11 cellular contexts compared by ENCODE assay signal in the genomic region with DNA sequence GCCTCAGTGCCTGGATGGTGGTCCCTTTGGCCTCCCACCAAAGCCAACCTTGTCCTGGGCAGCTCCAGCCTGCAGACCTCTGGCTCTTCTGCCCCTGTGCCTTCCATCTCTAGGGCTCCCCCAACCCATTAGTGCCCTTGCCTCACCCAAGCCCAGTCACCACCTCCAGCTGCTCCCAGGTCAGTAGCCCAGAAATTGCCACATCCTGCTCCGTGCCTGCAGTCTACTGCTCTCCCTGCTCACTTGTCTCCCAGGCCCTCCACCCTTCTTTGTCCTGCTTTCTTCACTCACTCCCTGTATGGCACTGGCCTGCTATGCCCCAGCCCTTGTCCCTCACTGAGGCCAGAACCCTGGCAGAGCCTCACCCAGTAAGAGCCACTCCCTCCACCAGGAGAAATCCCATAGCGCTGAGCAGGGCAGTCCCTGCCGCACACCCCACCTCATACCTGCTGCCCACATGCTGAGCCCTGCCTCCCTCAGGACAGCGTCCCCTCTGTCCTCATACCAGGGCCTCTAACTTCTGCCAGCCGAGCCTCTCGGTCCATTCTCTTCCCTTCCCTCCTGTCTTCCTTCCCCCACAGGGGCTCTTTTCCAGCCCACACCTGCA. TPM values are rescaled to one million over a fixed set of nuclear protein-coding genes. Genes with fewer than 3 reads are reported as not detected.
DNase-seq lines count a peak whose midpoint lies in the region; ATAC-seq, FAIRE-seq and TF ChIP-seq lines count a peak whose summit lies in the region.
"Had no signal": no experiment of that assay in that cellular context is flagged by ENCODE, and none has a peak within 500 bp of the region (broad histone marks: within the 10 kb centered on the region; RNA-seq: fewer than 3 reads in every experiment).

No MANE protein-coding gene starts in this region.

- H3K27me3 ChIP-seq in GM23338 (ENCODE audit: insufficient read depth) (no peaks in the 10 kb centered on the region), heart right ventricle (no peaks in the 10 kb centered on the region), gastrocnemius medialis (no peaks in the 10 kb centered on the region), SJCRH30 (peaks cover 5% of the 10 kb centered on the region; the same call in 1 of the 2 replicates)

- intact Hi-C loops in heart right ventricle (cut with DNase I) (loop anchor here in 7 of 10 donors (2.0 to 10.0 kb wide), 6 partner anchors 33 to 155 kb away; a partner anchor contains a TSS), gastrocnemius medialis (cut with DNase I; ENCODE audit: low total_unique reads) (no loop called here)

- POLR2A ChIA-PET in activated CD8-positive, alpha-beta T cell treated with anti-CD3 and anti-CD28 coated beads, Interleukin-2, amount 10 ng/mL, durations not matched to agents 7 days and 5 days (lab: Charles Lee), result no interaction called here

- H4K20me1 ChIP-seq in GM23338 (replicated peaks; ENCODE audit: insufficient read depth), result peaks cover 4% of the 10 kb centered on the region; the same call in 1 of the 2 replicates

- H3K4me1 ChIP-seq in GM23338 (ENCODE audit: insufficient read depth) (no peaks in the 10 kb centered on the region), heart right ventricle (peaks cover 38 to 74% (median 52%) of the 10 kb centered on the region in 9 donors), gastrocnemius medialis (peaks cover 39 to 46% of the 10 kb centered on the region in 2 donors), SJCRH30 (no peaks in the 10 kb centered on the region)

- H3K27ac ChIP-seq in GM23338 (ENCODE audit: low read depth), result no peak overlapping the region
- H3K27ac ChIP-seq in heart right ventricle, result peak overlapping the region; percentile 61 to 92 (median 86)
- peak overlapping the region; percentile 70 to 82 (median 76) for H3K27ac ChIP-seq in gastrocnemius medialis
- H3K27ac ChIP-seq in SJCRH30, result no peak overlapping the region
- H3K27ac ChIP-seq: parathyroid adenoma had no signal

- CTCF ChIA-PET in activated CD8-positive, alpha-beta T cell treated with anti-CD3 and anti-CD28 coated beads, Interleukin-2, amount 10 ng/mL, durations not matched to agents 7 days and 5 days (lab: Charles Lee), result no interaction called here

- H3K4me3 Mint-ChIP-seq in GM23338, result no peak overlapping the region
- H3K4me3 Mint-ChIP-seq in activated CD8-positive, alpha-beta T cell treated with anti-CD3 and anti-CD28 coated beads, Interleukin-2, amount 10 ng/mL, durations not matched to agents 7 days and 5 days, result no peak overlapping the region

- no peak for TF ChIP-seq POLR2A in gastrocnemius medialis (IDR thresholded peaks at IDR 0.05)

- H3K4me3 ChIP-seq in GM23338 (no peak overlapping the region), heart right ventricle (no peak overlapping the region), gastrocnemius medialis (no peak overlapping the region), SJCRH30 (no peak overlapping the region)

- TF ChIP-seq CTCF in GM23338 (conservative IDR thresholded peaks at IDR 0.05; ENCODE audit: low read depth in 2 of 2) (no peak), heart right ventricle (IDR thresholded peaks at IDR 0.05) (no peak), gastrocnemius medialis (IDR thresholded peaks at IDR 0.05 in 4 of 5, conservative IDR thresholded peaks at IDR 0.05 in 1 of 5) (no peak)

- in situ Hi-C loops in gastrocnemius medialis (cut with MboI; ENCODE audit: low sequenced_read_pairs in 4 of 4), result loop anchor here in 2 of 4 donors (10.0 kb wide), 1 partner anchor 45 kb away; a partner anchor contains a TSS

- H3K36me3 ChIP-seq in GM23338 (ENCODE audit: insufficient read depth) (0 out of 2 replicates have a peak, but pooled peaks cover 4% of the 10 kb centered on the region), heart right ventricle (peaks cover 2 to 93% (median 54%) of the 10 kb centered on the region in 9 donors), gastrocnemius medialis (peaks cover 0 to 50% of the 10 kb centered on the region in 2 donors), SJCRH30 (no peaks in the 10 kb centered on the region)

- H3K9me2 ChIP-seq in GM23338 (ENCODE audit: insufficient read depth), result no peaks in the 10 kb centered on the region

- no peaks in the 10 kb centered on the region; the same call in 2 of the 3 replicates for H3K9me3 Mint-ChIP-seq in GM23338
- H3K9me3 Mint-ChIP-seq in activated CD8-positive, alpha-beta T cell treated with anti-CD3 and anti-CD28 coated beads, Interleukin-2, amount 10 ng/mL, durations not matched to agents 7 days and 5 days (ENCODE audit: insufficient read depth), result no peaks in the 10 kb centered on the region

- WGBS in heart right ventricle, 2 donors, result 80 to 85% methylated on average over 6 of the region's 6 CpGs

- H3F3A ChIP-seq in GM23338 (replicated peaks; ENCODE audit: low read depth), result 0 out of 2 replicates have a peak, but pooled peaks cover 3% of the 10 kb centered on the region

- no peaks in the 10 kb centered on the region for H3K79me2 ChIP-seq in GM23338 (replicated peaks; ENCODE audit: insufficient read depth)

- H3K27ac Mint-ChIP-seq in GM23338, result peak overlapping the region; percentile 11; the same call in 1 of the 2 replicates
- H3K27ac Mint-ChIP-seq in activated CD8-positive, alpha-beta T cell treated with anti-CD3 and anti-CD28 coated beads, Interleukin-2, amount 10 ng/mL, durations not matched to agents 7 days and 5 days, result peak overlapping the region; percentile 64

- DNase-seq in GM23338 (ENCODE audit: low spot score) (no peak), heart right ventricle (no peak), gastrocnemius medialis (peak in 1 of 2 donors; percentile 51), SJCRH30 (no peak), urothelium cell line (ENCODE audit: low spot score) (no peak), DMS 273 (lab: John Stamatoyannopoulos, UW; ENCODE audit: unreplicated experiment) (no peak)
- no peak for DNase-seq in activated CD8-positive, alpha-beta T cell treated with anti-CD3 and anti-CD28 coated beads, Interleukin-2, amount 10 ng/mL, durations not matched to agents 7 days and 5 days
- DNase-seq: DMS79 treated with DMSO at 0.1 percent for 48 hours, erythroblast, NCI-H446 had no signal

- H2AFZ ChIP-seq in GM23338, result no peak overlapping the region
- H2AFZ ChIP-seq: parathyroid adenoma had no signal

- ATAC-seq in GM23338, result peak; percentile 22
- ATAC-seq in activated CD8-positive, alpha-beta T cell treated with anti-CD3 and anti-CD28 coated beads, Interleukin-2, amount 10 ng/mL, durations not matched to agents 7 days and 5 days, result no peak
- peak in 1 of 8 donors; percentile 5 for ATAC-seq in heart right ventricle
- ATAC-seq in gastrocnemius medialis, result peak; percentile 10 to 45

- H3K27me3 Mint-ChIP-seq in GM23338 (ENCODE audit: insufficient read depth, low read depth, poor library complexity), result peaks cover 6% of the 10 kb centered on the region
- no peaks in the 10 kb centered on the region for H3K27me3 Mint-ChIP-seq in activated CD8-positive, alpha-beta T cell treated with anti-CD3 and anti-CD28 coated beads, Interleukin-2, amount 10 ng/mL, durations not matched to agents 7 days and 5 days (ENCODE audit: low read depth)

- peaks cover 8% of the 10 kb centered on the region for H3K4me1 Mint-ChIP-seq in GM23338
- H3K4me1 Mint-ChIP-seq in activated CD8-positive, alpha-beta T cell treated with anti-CD3 and anti-CD28 coated beads, Interleukin-2, amount 10 ng/mL, durations not matched to agents 7 days and 5 days (ENCODE audit: low read depth), result peaks cover 23% of the 10 kb centered on the region

- H3K36me3 Mint-ChIP-seq in GM23338 (ENCODE audit: low read depth), result peaks cover 73% of the 10 kb centered on the region
- H3K36me3 Mint-ChIP-seq in activated CD8-positive, alpha-beta T cell treated with anti-CD3 and anti-CD28 coated beads, Interleukin-2, amount 10 ng/mL, durations not matched to agents 7 days and 5 days (ENCODE audit: low read depth), result peaks cover 58% of the 10 kb centered on the region

- no peak overlapping the region for H3K4me2 ChIP-seq in GM23338

- FAIRE-seq in urothelium cell line (lab: Jason Lieb, UNC), result no peak

- H3K9me3 ChIP-seq in heart right ventricle, result no peaks in the 10 kb centered on the region
- no peaks in the 10 kb centered on the region for H3K9me3 ChIP-seq in gastrocnemius medialis
- no peaks in the 10 kb centered on the region for H3K9me3 ChIP-seq in SJCRH30 (replicated peaks)

TF ChIP-seq in GM23338, 12 proteins besides CTCF, POLR2A, EP300 and RAD21 (continues in another document):
- TF ChIP-seq ZNF114 (CRISPR knock-in tag; IDR thresholded peaks at IDR 0.05), result no peak
- no peak for TF ChIP-seq STAT1 (IDR thresholded peaks at IDR 0.05; ENCODE audit: unreplicated experiment)

RNA-seq across cellular contexts. Expression of a gene that starts 44.4 kb away (rescaled TPM):
- total RNA-seq in GM23338 (2014; rRNA removed; shearing (Covaris generic)), result 31.9 and 40.8 TPM in 2 replicates
- polyA plus RNA-seq in GM23338 (2016; fragmentation: Nextera tagmentation; extraction: Ambion mirVana) (15.9 and 16.2 TPM in 2 replicates), heart right ventricle (1 to 10 TPM; 5.4 to 7.9 TPM)
- total RNA-seq in activated CD8-positive, alpha-beta T cell treated with anti-CD3 and anti-CD28 coated beads, Interleukin-2, amount 10 ng/mL, durations not matched to agents 7 days and 5 days, result 10 to 100 TPM; 79.9 to 86.0 TPM
- total RNA-seq in heart right ventricle (10 to 100 TPM; 17.9 to 38.5 (median 25.2) TPM), gastrocnemius medialis (10 to 100 TPM; 17.3 to 44.5 (median 19.8) TPM)
- 0.71 and 1.6 TPM in 2 replicates for total RNA-seq in SJCRH30 (2014; rRNA removed; shearing (Covaris generic))

Comparison
In these comparisons a context has a peak if more than half of its experiments do, and no peak if none do; other contexts are left out.
1. H3K27ac ChIP-seq: peak in heart right ventricle (10 of 10) and gastrocnemius medialis (4 of 4); none in GM23338 (single experiment) and SJCRH30 (single experiment).